Comparison of ENCODE assay signal across 1 cellular context in genomic region chr13:30744056-30744684, GRCh38.
TF ChIP-seq lines count a peak whose summit lies in the region.

No MANE protein-coding gene starts in this region.

TF ChIP-seq in WTC11, 78 proteins besides CTCF, POLR2A, EP300 and RAD21 (continued from another document):
- TF ChIP-seq, protein P1, sequence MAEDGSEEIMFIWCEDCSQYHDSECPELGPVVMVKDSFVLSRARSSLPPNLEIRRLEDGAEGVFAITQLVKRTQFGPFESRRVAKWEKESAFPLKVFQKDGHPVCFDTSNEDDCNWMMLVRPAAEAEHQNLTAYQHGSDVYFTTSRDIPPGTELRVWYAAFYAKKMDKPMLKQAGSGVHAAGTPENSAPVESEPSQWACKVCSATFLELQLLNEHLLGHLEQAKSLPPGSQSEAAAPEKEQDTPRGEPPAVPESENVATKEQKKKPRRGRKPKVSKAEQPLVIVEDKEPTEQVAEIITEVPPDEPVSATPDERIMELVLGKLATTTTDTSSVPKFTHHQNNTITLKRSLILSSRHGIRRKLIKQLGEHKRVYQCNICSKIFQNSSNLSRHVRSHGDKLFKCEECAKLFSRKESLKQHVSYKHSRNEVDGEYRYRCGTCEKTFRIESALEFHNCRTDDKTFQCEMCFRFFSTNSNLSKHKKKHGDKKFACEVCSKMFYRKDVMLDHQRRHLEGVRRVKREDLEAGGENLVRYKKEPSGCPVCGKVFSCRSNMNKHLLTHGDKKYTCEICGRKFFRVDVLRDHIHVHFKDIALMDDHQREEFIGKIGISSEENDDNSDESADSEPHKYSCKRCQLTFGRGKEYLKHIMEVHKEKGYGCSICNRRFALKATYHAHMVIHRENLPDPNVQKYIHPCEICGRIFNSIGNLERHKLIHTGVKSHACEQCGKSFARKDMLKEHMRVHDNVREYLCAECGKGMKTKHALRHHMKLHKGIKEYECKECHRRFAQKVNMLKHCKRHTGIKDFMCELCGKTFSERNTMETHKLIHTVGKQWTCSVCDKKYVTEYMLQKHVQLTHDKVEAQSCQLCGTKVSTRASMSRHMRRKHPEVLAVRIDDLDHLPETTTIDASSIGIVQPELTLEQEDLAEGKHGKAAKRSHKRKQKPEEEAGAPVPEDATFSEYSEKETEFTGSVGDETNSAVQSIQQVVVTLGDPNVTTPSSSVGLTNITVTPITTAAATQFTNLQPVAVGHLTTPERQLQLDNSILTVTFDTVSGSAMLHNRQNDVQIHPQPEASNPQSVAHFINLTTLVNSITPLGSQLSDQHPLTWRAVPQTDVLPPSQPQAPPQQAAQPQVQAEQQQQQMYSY (CRISPR knock-in tag; IDR thresholded peaks at IDR 0.05): no peak
- TF ChIP-seq RELA (CRISPR knock-in tag; IDR thresholded peaks at IDR 0.05; ENCODE audit: borderline replicate concordance) (no peak), NFYB (CRISPR knock-in tag; conservative IDR thresholded peaks at IDR 0.05; ENCODE audit: low read depth) (no peak), ZNF281 (CRISPR knock-in tag; IDR thresholded peaks at IDR 0.05) (no peak), CREM (CRISPR knock-in tag; IDR thresholded peaks at IDR 0.05) (no peak), MYBL2 (CRISPR knock-in tag; IDR thresholded peaks at IDR 0.05) (no peak)
TF ChIP-seq in WTC11: peak in this region for 0.
